16 cellular contexts compared by ENCODE assay signal in genomic region chr14:105335735-105336476, GRCh38. TPM values are rescaled to one million over a fixed set of nuclear protein-coding genes. Genes with fewer than 3 reads are reported as not detected.
A peak's percentile ranks its signal among the peaks of the same experiment; 100 is the strongest.
DNase-seq lines count a peak whose midpoint lies in the region; ATAC-seq and TF ChIP-seq lines count a peak whose summit lies in the region.
"Had no signal": no experiment of that assay in that cellular context is flagged by ENCODE, and none has a peak within 500 bp of the region (broad histone marks: within the 10 kb centered on the region; RNA-seq: fewer than 3 reads in every experiment).

No MANE protein-coding gene starts in this region.

- peaks cover 10% of the 10 kb centered on the region for H3K9me3 Mint-ChIP-seq in nephron progenitor cell
- H3K9me3 Mint-ChIP-seq: activated T-helper 1 cell treated with anti-CD3 and anti-CD28 coated beads, Interleukin-12 subunit alpha, Interleukin-12 subunit beta, Interleukin-2, Interleukin-4 antibody, amounts not matched to agents 30 ng/mL and 10 ng/mL and 1 ng/mL, durations not matched to agents 14 hours and 24 hours and 36 hours had no signal

- TF ChIP-seq CTCF in nephron progenitor cell (IDR thresholded peaks at IDR 0.05) = no peak

- intact Hi-C loops in Right ventricle myocardium inferior (cut with DNase I) = loop anchor here (5.0 kb wide), 1 partner anchor 244 kb away; no protein-coding TSS in a partner anchor
- intact Hi-C loops in cardiac septum (cut with DNase I) = no loop called here
- intact Hi-C loops in left cardiac atrium (cut with DNase I) = no loop called here

- H3K27ac Mint-ChIP-seq in nephron progenitor cell = no peak overlapping the region
- H3K27ac Mint-ChIP-seq: activated T-helper 1 cell treated with anti-CD3 and anti-CD28 coated beads, Interleukin-12 subunit alpha, Interleukin-12 subunit beta, Interleukin-2, Interleukin-4 antibody, amounts not matched to agents 30 ng/mL and 10 ng/mL and 1 ng/mL, durations not matched to agents 14 hours and 24 hours and 36 hours; T-helper 17 cell had no signal

- no peak for DNase-seq in Right ventricle myocardium inferior (ENCODE audit: missing footprints)
- no peak for DNase-seq in cardiac septum (ENCODE audit: low spot score)
- no peak for DNase-seq in left cardiac atrium
- peak; percentile 2 for DNase-seq in nephron progenitor cell
- DNase-seq in AML-193 (lab: John Stamatoyannopoulos, UW) = no peak
- no peak for DNase-seq in HUDEP-2 (lab: John Stamatoyannopoulos, UW; ENCODE audit: unreplicated experiment in 76 of 76)
- DNase-seq: 8988T; activated CD4-positive, CD25-positive, alpha-beta regulatory T cell; NCI-H1417; NCI-H2227 treated with DMSO at 0.1 percent for 48 hours; stimulated activated naive CD4-positive, alpha-beta T cell; T-helper 17 cell; upper lobe of right lung had no signal

- H3K36me3 Mint-ChIP-seq in nephron progenitor cell (ENCODE audit: low read depth) = peaks cover 11% of the 10 kb centered on the region

- no peak overlapping the region for H3K4me3 Mint-ChIP-seq in nephron progenitor cell
- H3K4me3 Mint-ChIP-seq: activated T-helper 1 cell treated with anti-CD3 and anti-CD28 coated beads, Interleukin-12 subunit alpha, Interleukin-12 subunit beta, Interleukin-2, Interleukin-4 antibody, amounts not matched to agents 30 ng/mL and 10 ng/mL and 1 ng/mL, durations not matched to agents 14 hours and 24 hours and 36 hours; T-helper 17 cell had no signal

- peaks cover 6% of the 10 kb centered on the region for H3K27me3 Mint-ChIP-seq in nephron progenitor cell (ENCODE audit: low read depth, poor library complexity)
- H3K27me3 Mint-ChIP-seq: T-helper 17 cell had no signal

- peak; percentile 67 for ATAC-seq in Right ventricle myocardium inferior
- ATAC-seq in left cardiac atrium = peak; percentile 57 to 60
- no peak for ATAC-seq in HG03025 (IDR thresholded peaks at IDR 0.05; ENCODE audit: low FRiP score, unreplicated experiment)
- ATAC-seq in GM18861 (IDR thresholded peaks at IDR 0.05; ENCODE audit: unreplicated experiment) = no peak
- ATAC-seq: T-helper 17 cell, upper lobe of right lung had no signal

- H3K4me1 Mint-ChIP-seq in nephron progenitor cell = peaks cover 23% of the 10 kb centered on the region

RNA-seq across cellular contexts. Expression of gene PACS2, which starts 21.4 kb away (rescaled TPM):
- total RNA-seq in Right ventricle myocardium inferior (69.1 TPM), cardiac septum (55.1 TPM), left cardiac atrium (10 to 100 TPM; 53.4 to 55.8 TPM)

RNA-seq across cellular contexts. Expression of gene BRF1, which starts 35.1 kb away (rescaled TPM):
- 19.0 TPM for total RNA-seq in Right ventricle myocardium inferior
- total RNA-seq in cardiac septum = 17.7 TPM
- 10 to 100 TPM; 18.8 to 20.0 TPM for total RNA-seq in left cardiac atrium

Comparison
In these comparisons a context has a peak if more than half of its experiments do, and no peak if none do; other contexts are left out.
1. ATAC-seq: peak in Right ventricle myocardium inferior (single experiment) and left cardiac atrium (2 of 2); none in HG03025 (single experiment) and GM18861 (single experiment).